Comparison of ENCODE assay signal across 8 cellular contexts in the genomic region with DNA sequence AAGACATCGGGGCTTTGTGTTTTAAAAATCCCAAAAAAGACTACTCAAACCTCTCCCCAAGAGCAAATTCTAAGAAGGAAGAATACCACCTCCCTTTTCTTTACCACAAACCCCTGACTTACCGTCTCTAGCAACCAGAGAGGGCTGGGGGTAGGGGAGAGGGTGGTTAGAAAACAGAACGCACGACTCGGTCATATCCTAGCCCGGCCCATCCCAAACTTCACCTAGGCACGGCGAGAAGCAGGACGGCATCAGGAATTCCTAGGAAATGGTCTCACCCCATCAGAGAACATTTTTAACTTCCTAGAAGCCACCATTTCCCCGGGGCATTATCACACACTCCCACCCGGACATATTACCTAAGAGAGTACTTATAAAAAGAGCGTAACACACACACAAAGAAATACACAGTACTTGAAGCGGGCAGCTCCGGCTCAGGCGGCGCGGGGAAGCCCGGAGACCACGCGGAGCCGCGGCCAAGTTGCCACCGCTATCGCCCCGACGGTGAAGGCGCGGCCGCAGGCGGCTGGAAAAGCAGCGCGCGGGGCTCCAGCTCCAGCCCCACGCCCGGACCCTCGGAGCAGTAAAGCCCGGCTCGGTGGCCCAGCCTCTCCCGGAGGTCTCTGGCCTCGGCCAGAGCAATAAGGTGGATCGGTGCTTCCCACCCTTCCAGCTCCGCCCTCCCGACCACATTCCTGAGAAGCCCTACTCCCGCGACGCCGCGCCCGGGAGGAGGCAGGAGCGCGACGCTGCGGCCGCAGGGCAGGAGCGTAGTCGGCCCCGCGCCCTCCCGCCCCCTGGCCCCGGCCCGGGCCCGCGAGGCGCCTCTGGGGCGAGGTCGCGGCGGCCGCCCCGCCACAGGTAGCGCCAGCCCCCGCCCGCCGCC. TPM values are rescaled to one million over a fixed set of nuclear protein-coding genes. Genes with fewer than 3 reads are reported as not detected.
A peak's percentile ranks its signal among the peaks of the same experiment; 100 is the strongest.
DNase-seq lines count a peak whose midpoint lies in the region; ATAC-seq, FAIRE-seq and TF ChIP-seq lines count a peak whose summit lies in the region.

No MANE protein-coding gene starts in this region.

- H3K27ac ChIP-seq in WERI-Rb-1 (peak overlapping the region; percentile 56; the same call in 1 of the 2 replicates), HepG2 (ENCODE audit: extremely low read length, insufficient read depth, low read length) (peak overlapping the region; percentile 69)

- TF ChIP-seq CTCF in WERI-Rb-1 (IDR thresholded peaks at IDR 0.05; ENCODE audit: low read depth, low read length) (no peak), chondrocyte (IDR thresholded peaks at IDR 0.05) (no peak), HepG2 (CRISPR knock-in tag; IDR thresholded peaks at IDR 0.05) (no peak)

- TF ChIP-seq EP300 in HepG2 (IDR thresholded peaks at IDR 0.05; ENCODE audit: low read depth in 2 of 2, low read length in 2 of 2): no peak
- TF ChIP-seq EP300 in HepG2 (CRISPR knock-in tag; IDR thresholded peaks at IDR 0.05; ENCODE audit: borderline replicate concordance): no peak

- H3K9me3 Mint-ChIP-seq in IgD-negative memory B cell (no peaks in the 10 kb centered on the region), chondrocyte (ENCODE audit: low read depth) (no peaks in the 10 kb centered on the region)

- no peak for FAIRE-seq in HepG2 (lab: Jason Lieb, UNC)

- POLR2A ChIA-PET in HepG2 (lab: Yijun Ruan, JAX): interaction anchor here (0.6 to 1.7 kb wide), 7 partner anchors 15 to 142 kb away, joined by 3 to 5 read pairs (median 3); no protein-coding TSS in a partner anchor

- peak overlapping the region; percentile 81 for H3K4me2 ChIP-seq in HepG2 (ENCODE audit: low read depth, low read length)

- H3K27me3 ChIP-seq in WERI-Rb-1 (ENCODE audit: insufficient read depth, low read depth, severe bottlenecking) (no peaks in the 10 kb centered on the region), HepG2 (ENCODE audit: control insufficient read depth in 1 of 2, insufficient read depth in 2 of 2, low read length in 2 of 2) (no peaks in the 10 kb centered on the region; a peak in 1 of 5 replicates)

- H3K4me3 Mint-ChIP-seq in IgD-negative memory B cell: peak overlapping the region; percentile 91 to 99 (median 96)
- peak overlapping the region; percentile 95 for H3K4me3 Mint-ChIP-seq in chondrocyte (ENCODE audit: unreplicated experiment)

- CTCF ChIA-PET in HepG2 (lab: Yijun Ruan, JAX; ENCODE audit: low intra/inter-chr PET ratio, low total read pairs): no interaction called here

- ATAC-seq in GM21723 (IDR thresholded peaks at IDR 0.05; ENCODE audit: unreplicated experiment): peak; percentile 52
- ATAC-seq in HepG2: peak; percentile 86

- peaks cover 33 to 42% (median 37%) of the 10 kb centered on the region in 3 donors for H3K4me1 Mint-ChIP-seq in IgD-negative memory B cell
- peaks cover 43% of the 10 kb centered on the region for H3K4me1 Mint-ChIP-seq in chondrocyte (ENCODE audit: low read depth)

- peaks cover 43% of the 10 kb centered on the region for H3K79me2 ChIP-seq in HepG2 (ENCODE audit: insufficient read depth, low read length)

- H3K4me1 ChIP-seq in HepG2 (ENCODE audit: insufficient read depth, low read length): peaks cover 34% of the 10 kb centered on the region

- H3K36me3 Mint-ChIP-seq in IgD-negative memory B cell (no peaks in the 10 kb centered on the region), chondrocyte (ENCODE audit: low read depth) (no peaks in the 10 kb centered on the region)

- H3K27ac Mint-ChIP-seq in IgD-negative memory B cell (peak overlapping the region; percentile 74 to 93 (median 86)), chondrocyte (ENCODE audit: unreplicated experiment) (peak overlapping the region; percentile 92)

- intact Hi-C loops in HepG2 (cut with micrococcal nuclease; ENCODE audit: unreplicated experiment): loop anchor here (5.0 kb wide), 1 partner anchor 51 kb away; no protein-coding TSS in a partner anchor

- no peaks in the 10 kb centered on the region for H3K36me3 ChIP-seq in WERI-Rb-1
- H3K36me3 ChIP-seq in HepG2 (replicated peaks in 1 of 2; ENCODE audit: control insufficient read depth in 1 of 2, insufficient read depth in 2 of 2, low read length in 2 of 2): no peaks in the 10 kb centered on the region

- H4K20me1 ChIP-seq in HepG2 (ENCODE audit: insufficient read depth, low read length): peaks cover 9% of the 10 kb centered on the region; the same call in 1 of the 2 replicates

- no peaks in the 10 kb centered on the region for H3K27me3 Mint-ChIP-seq in IgD-negative memory B cell
- no peaks in the 10 kb centered on the region for H3K27me3 Mint-ChIP-seq in chondrocyte (ENCODE audit: low read depth)

- DNase-seq in WERI-Rb-1 (peak; percentile 46), chondrocyte (ENCODE audit: low spot score) (no peak), HepG2 (ENCODE audit: low spot score) (peak; percentile 66), middle frontal gyrus (ENCODE audit: extremely low spot score, low spot score) (no peak)
- DNase-seq in stimulated activated CD8-positive, alpha-beta memory T cell treated with anti-CD3 and anti-CD28 coated beads, Interleukin-4, amount 100 ng/mL, for 24 hours (ENCODE audit: low read depth): peak; percentile 20

- no peaks in the 10 kb centered on the region for H3K9me3 ChIP-seq in WERI-Rb-1 (ENCODE audit: severe bottlenecking)
- H3K9me3 ChIP-seq in HepG2 (ENCODE audit: low read length): no peaks in the 10 kb centered on the region

- 1% methylated on average over 25 of the region's 74 CpGs for WGBS in HepG2 (ENCODE audit: low lambda C conversion rate)

- BruUV-seq in HepG2 (replicated peaks; lab: Mats Ljungman, UMichigan): no TSS peak

- peak in 1 of 2 experiments; percentile 58; a peak in 1 of 4 replicates for TF ChIP-seq POLR2A in HepG2 (IDR thresholded peaks at IDR 0.05; ENCODE audit: insufficient read depth in 1 of 2, low read depth in 2 of 2, low read length in 2 of 2)

- no peak overlapping the region for H2AFZ ChIP-seq in HepG2 (ENCODE audit: low read length)

- peak overlapping the region; percentile 99 for H3K4me3 ChIP-seq in GM08714 (ENCODE audit: low read length)
- peak overlapping the region; percentile 74 for H3K4me3 ChIP-seq in WERI-Rb-1 (ENCODE audit: low read depth, low read length)
- peak overlapping the region; percentile 90 to 93 (median 93) for H3K4me3 ChIP-seq in HepG2 (replicated peaks in 1 of 3; ENCODE audit: insufficient read depth in 1 of 3, low read depth in 2 of 3, low read length in 3 of 3)

- peak; percentile 16; the same call in 1 of the 2 replicates for TF ChIP-seq RAD21 in HepG2 (CRISPR knock-in tag; IDR thresholded peaks at IDR 0.05)

- H3K9ac ChIP-seq in HepG2 (ENCODE audit: insufficient read depth, low read depth, low read length): peak overlapping the region; percentile 90

- in situ Hi-C loops in HepG2 (cut with HindIII; ENCODE audit: extremely low pct_ligation_motif_present, low pct_unique_long_range_greater_than_20kb): no loop called here

TF ChIP-seq in HepG2, 621 proteins besides CTCF, POLR2A, EP300 and RAD21 (continues in another document):
- TF ChIP-seq SP2 (CRISPR knock-in tag; IDR thresholded peaks at IDR 0.05): no peak
- TF ChIP-seq MIER3 (CRISPR knock-in tag; IDR thresholded peaks at IDR 0.05; ENCODE audit: borderline replicate concordance): no peak
- TF ChIP-seq ZFP62 (CRISPR knock-in tag; IDR thresholded peaks at IDR 0.05): no peak
- TF ChIP-seq, protein P1, sequence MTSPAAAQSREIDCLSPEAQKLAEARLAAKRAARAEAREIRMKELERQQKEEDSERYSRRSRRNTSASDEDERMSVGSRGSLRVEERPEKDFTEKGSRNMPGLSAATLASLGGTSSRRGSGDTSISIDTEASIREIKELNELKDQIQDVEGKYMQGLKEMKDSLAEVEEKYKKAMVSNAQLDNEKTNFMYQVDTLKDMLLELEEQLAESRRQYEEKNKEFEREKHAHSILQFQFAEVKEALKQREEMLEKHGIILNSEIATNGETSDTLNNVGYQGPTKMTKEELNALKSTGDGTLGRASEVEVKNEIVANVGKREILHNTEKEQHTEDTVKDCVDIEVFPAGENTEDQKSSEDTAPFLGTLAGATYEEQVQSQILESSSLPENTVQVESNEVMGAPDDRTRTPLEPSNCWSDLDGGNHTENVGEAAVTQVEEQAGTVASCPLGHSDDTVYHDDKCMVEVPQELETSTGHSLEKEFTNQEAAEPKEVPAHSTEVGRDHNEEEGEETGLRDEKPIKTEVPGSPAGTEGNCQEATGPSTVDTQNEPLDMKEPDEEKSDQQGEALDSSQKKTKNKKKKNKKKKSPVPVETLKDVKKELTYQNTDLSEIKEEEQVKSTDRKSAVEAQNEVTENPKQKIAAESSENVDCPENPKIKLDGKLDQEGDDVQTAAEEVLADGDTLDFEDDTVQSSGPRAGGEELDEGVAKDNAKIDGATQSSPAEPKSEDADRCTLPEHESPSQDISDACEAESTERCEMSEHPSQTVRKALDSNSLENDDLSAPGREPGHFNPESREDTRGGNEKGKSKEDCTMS (CRISPR knock-in tag; conservative IDR thresholded peaks at IDR 0.05): no peak
- TF ChIP-seq HIVEP1 (CRISPR knock-in tag; IDR thresholded peaks at IDR 0.05): no peak
- 0 out of 2 replicates have a peak, but pooled peaks have one; percentile 42 for TF ChIP-seq ZNF607 (CRISPR knock-in tag; IDR thresholded peaks at IDR 0.05; ENCODE audit: borderline replicate concordance)

RNA-seq across cellular contexts. Expression of a gene that starts 0.9 kb away (rescaled TPM):
- polyA plus RNA-seq in IgD-negative memory B cell: 80.3 TPM
- total RNA-seq in chondrocyte: 55.8 to 76.9 TPM (median 74.1 TPM) in 3 replicates
- 44.1 and 62.9 TPM in 2 replicates for total RNA-seq in HepG2 (2016; rRNA removed; fragmentation: Illumina TruSeq; extraction: Trizol)
- 17.9 and 20.2 TPM in 2 replicates for total RNA-seq in HepG2 (2016; cell fraction: cytosol; rRNA removed; fragmentation: Illumina TruSeq; extraction: Trizol; ENCODE audit: low read depth)
- total RNA-seq in HepG2 (2016; cell fraction: insoluble cytoplasmic fraction; rRNA removed; fragmentation: Illumina TruSeq; extraction: Trizol): 44.0 and 58.1 TPM in 2 replicates
- total RNA-seq in HepG2 (2016; cell fraction: membrane; rRNA removed; fragmentation: Illumina TruSeq; extraction: Trizol): 46.2 and 47.5 TPM in 2 replicates
- total RNA-seq in HepG2 (2016; cell fraction: nucleus; rRNA removed; fragmentation: Illumina TruSeq; extraction: Trizol): 21.7 and 27.0 TPM in 2 replicates
- polyA plus RNA-seq in HepG2 (2011; rRNA removed): 14.7 and 19.0 TPM in 2 replicates
- 9.2 and 13.5 TPM in 2 replicates for polyA plus RNA-seq in HepG2 (2011; cell fraction: cytosol; rRNA removed)
- 4.5 and 5.4 TPM in 2 replicates for polyA plus RNA-seq in HepG2 (2011; cell fraction: nucleus; rRNA removed)
- polyA plus RNA-seq in HepG2 (2012): 27.4 and 29.6 TPM in 2 replicates
- 14.3 and 16.0 TPM in 2 replicates for polyA plus RNA-seq in HepG2 (2016; cell fraction: cytosol; fragmentation: Illumina TruSeq; extraction: Trizol; ENCODE audit: low read depth)
- 57.4 and 61.1 TPM in 2 replicates for polyA plus RNA-seq in HepG2 (2016; cell fraction: insoluble cytoplasmic fraction; fragmentation: Illumina TruSeq; extraction: Trizol; ENCODE audit: low read depth)
- polyA plus RNA-seq in HepG2 (2016; cell fraction: membrane; fragmentation: Illumina TruSeq; extraction: Trizol; ENCODE audit: low read depth): 32.5 and 36.1 TPM in 2 replicates
- 23.4 and 25.5 TPM in 2 replicates for polyA plus RNA-seq in HepG2 (2016; cell fraction: nucleus; fragmentation: Illumina TruSeq; extraction: Trizol; ENCODE audit: insufficient read depth, low read depth)
- 4.5 and 6.2 TPM in 2 replicates for polyA minus RNA-seq in HepG2 (2011; rRNA and poly(A)+ RNA removed; ENCODE audit: low replicate concordance)
- polyA minus RNA-seq in HepG2 (2011; cell fraction: cytosol; rRNA and poly(A)+ RNA removed): 24.5 and 25.1 TPM in 2 replicates
- polyA minus RNA-seq in HepG2 (2011; cell fraction: nucleus; rRNA and poly(A)+ RNA removed): 21.0 and 24.1 TPM in 2 replicates

Comparison
In these comparisons a context has a peak if more than half of its experiments do, and no peak if none do; other contexts are left out.
1. DNase-seq: peak in WERI-Rb-1 (single experiment), HepG2 (single experiment) and stimulated activated CD8-positive, alpha-beta memory T cell treated with anti-CD3 and anti-CD28 coated beads, Interleukin-4, amount 100 ng/mL, for 24 hours (single experiment); none in chondrocyte (single experiment) and middle frontal gyrus (single experiment).
2. Peak in every context shown above with its lines, with median percentiles within 50 percentile points of each other: H3K4me3 ChIP-seq.